Comparison of ENCODE assay signal across 19 cellular contexts in the genomic region with DNA sequence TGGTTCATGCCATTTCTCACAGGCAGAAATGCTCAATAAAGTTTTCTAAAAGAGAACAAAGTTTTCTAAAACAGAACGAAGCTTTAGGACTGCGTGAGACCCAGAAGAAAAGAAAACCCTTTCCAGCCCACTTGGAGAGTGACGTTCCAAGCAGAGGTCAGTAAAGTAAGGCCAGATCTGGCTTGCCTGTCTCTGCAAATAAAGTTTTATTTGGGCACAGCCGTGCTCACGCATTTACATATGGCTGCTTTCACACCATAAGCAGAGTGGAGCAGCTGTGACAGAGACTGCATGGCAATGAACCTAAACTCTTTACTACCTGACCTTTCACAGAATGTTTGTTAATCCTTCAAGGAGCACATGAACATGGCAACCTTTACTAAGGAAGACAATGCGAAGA.
"Had no signal": no experiment of that assay in that cellular context is flagged by ENCODE, and none has a peak within 500 bp of the region (broad histone marks: within the 10 kb centered on the region; RNA-seq: fewer than 3 reads in every experiment).

No MANE protein-coding gene starts in this region.

- H3K4me3 Mint-ChIP-seq: activated CD4-positive, alpha-beta T cell treated with anti-CD3 and anti-CD28 coated beads, Interleukin-2, amount 10 ng/mL, durations not matched to agents 24 days and 14 days; activated CD8-positive, alpha-beta memory T cell treated with anti-CD3 and anti-CD28 coated beads, Interleukin-2, amount 10 ng/mL, durations not matched to agents 7 days and 5 days; activated CD8-positive, alpha-beta T cell treated with anti-CD3 and anti-CD28 coated beads for 36 hours; activated naive CD4-positive, alpha-beta T cell treated with anti-CD3 and anti-CD28 coated beads, Interleukin-2, amount 10 ng/mL, durations not matched to agents 7 days and 5 days; neural crest cell had no signal

- H3K27me3 ChIP-seq: upper lobe of left lung had no signal

- DNase-seq: activated CD4-positive, alpha-beta T cell treated with anti-CD3 and anti-CD28 coated beads, Interleukin-2, amount 10 ng/mL, durations not matched to agents 24 days and 14 days; activated CD8-positive, alpha-beta memory T cell treated with anti-CD3 and anti-CD28 coated beads, Interleukin-2, amount 10 ng/mL, durations not matched to agents 7 days and 5 days; activated CD8-positive, alpha-beta T cell treated with anti-CD3 and anti-CD28 coated beads for 36 hours; activated effector memory CD4-positive, alpha-beta T cell treated with anti-CD3 and anti-CD28 coated beads, Interleukin-2, amount 50 U/mL, for 16 hours; activated naive CD4-positive, alpha-beta T cell treated with anti-CD3 and anti-CD28 coated beads, Interleukin-2, amount 10 ng/mL, durations not matched to agents 7 days and 5 days; activated T-cell treated with anti-CD3 and anti-CD28 coated beads for 4 hours; amygdala; cerebellar nuclear complex; cortex of kidney; lower lobe of right lung; mesendoderm; naive B cell; stimulated activated CD4-positive, alpha-beta T cell treated with anti-CD3 and anti-CD28 coated beads, Interleukin-4, amount 100 ng/mL, for 1 hour; stimulated activated naive CD4-positive, alpha-beta T cell treated with Interleukin-2 at 50 U/mL for 16 hours; upper lobe of left lung had no signal

- H3K27me3 Mint-ChIP-seq: activated CD8-positive, alpha-beta memory T cell treated with anti-CD3 and anti-CD28 coated beads, Interleukin-2, amount 10 ng/mL, durations not matched to agents 7 days and 5 days; activated CD8-positive, alpha-beta T cell treated with anti-CD3 and anti-CD28 coated beads for 36 hours; activated naive CD4-positive, alpha-beta T cell treated with anti-CD3 and anti-CD28 coated beads, Interleukin-2, amount 10 ng/mL, durations not matched to agents 7 days and 5 days; naive B cell had no signal

- H3K4me3 ChIP-seq: lower lobe of right lung, prostate gland, upper lobe of left lung had no signal

- H3K9me3 ChIP-seq: lower lobe of right lung, prostate gland, upper lobe of left lung had no signal

- H3K27ac Mint-ChIP-seq: activated CD4-positive, alpha-beta T cell treated with anti-CD3 and anti-CD28 coated beads, Interleukin-2, amount 10 ng/mL, durations not matched to agents 24 days and 14 days; activated CD8-positive, alpha-beta memory T cell treated with anti-CD3 and anti-CD28 coated beads, Interleukin-2, amount 10 ng/mL, durations not matched to agents 7 days and 5 days; activated CD8-positive, alpha-beta T cell treated with anti-CD3 and anti-CD28 coated beads for 36 hours; activated naive CD4-positive, alpha-beta T cell treated with anti-CD3 and anti-CD28 coated beads, Interleukin-2, amount 10 ng/mL, durations not matched to agents 7 days and 5 days had no signal

- ATAC-seq: activated CD4-positive, CD25-positive, alpha-beta regulatory T cell treated with anti-CD3 and anti-CD28 coated beads, Interleukin-2, amount 50 U/mL, for 24 hours; activated CD8-positive, alpha-beta memory T cell treated with anti-CD3 and anti-CD28 coated beads, Interleukin-2, amount 10 ng/mL, durations not matched to agents 7 days and 5 days; activated CD8-positive, alpha-beta T cell treated with anti-CD3 and anti-CD28 coated beads for 36 hours; left lobe of liver; lower lobe of right lung had no signal

- H3K36me3 Mint-ChIP-seq: activated CD8-positive, alpha-beta memory T cell treated with anti-CD3 and anti-CD28 coated beads, Interleukin-2, amount 10 ng/mL, durations not matched to agents 7 days and 5 days had no signal

- H3K9me3 Mint-ChIP-seq: activated CD4-positive, alpha-beta T cell treated with anti-CD3 and anti-CD28 coated beads, Interleukin-2, amount 10 ng/mL, durations not matched to agents 24 days and 14 days; activated CD8-positive, alpha-beta T cell treated with anti-CD3 and anti-CD28 coated beads for 36 hours; activated naive CD4-positive, alpha-beta T cell treated with anti-CD3 and anti-CD28 coated beads, Interleukin-2, amount 10 ng/mL, durations not matched to agents 7 days and 5 days; neural crest cell had no signal

- H3K27ac ChIP-seq: lower lobe of right lung, prostate gland, upper lobe of left lung had no signal

- H3K36me3 ChIP-seq: lower lobe of right lung, prostate gland had no signal
